Comparison of ENCODE assay signal across 8 cellular contexts in genomic region chr10:119650692-119651513, GRCh38. TPM values are rescaled to one million over a fixed set of nuclear protein-coding genes. Genes with fewer than 3 reads are reported as not detected.
DNase-seq lines count a peak whose midpoint lies in the region; ATAC-seq and TF ChIP-seq lines count a peak whose summit lies in the region.

Gene BAG3, plus strand, starts transcription at chr10:119651380. Its CDS starts 296 bp downstream, at chr10:119651676.

- H3K9me3 Mint-ChIP-seq in activated CD4-positive, alpha-beta T cell treated with anti-CD3 and anti-CD28 coated beads, Interleukin-2, amount 10 ng/mL, durations not matched to agents 24 days and 14 days = no peaks in the 10 kb centered on the region

- H3K27ac Mint-ChIP-seq in activated CD4-positive, alpha-beta T cell treated with anti-CD3 and anti-CD28 coated beads, Interleukin-2, amount 10 ng/mL, durations not matched to agents 24 days and 14 days = peak within 1 kb of the TSS; percentile 99

- no peaks in the 10 kb centered on the region for H3K36me3 ChIP-seq in colonic mucosa

- peak; percentile 71 for DNase-seq in SIG-M5 treated with dmso at 0.1 percent for 504 hours (lab: John Stamatoyannopoulos, UW; ENCODE audit: unreplicated experiment)
- DNase-seq in SIG-M5 (lab: John Stamatoyannopoulos, UW) = no peak
- DNase-seq in NCI-H446 treated with DMSO at 0.1 percent for 48 hours (lab: John Stamatoyannopoulos, UW) = peak; percentile 38
- peak; percentile 93 for DNase-seq in activated CD4-positive, alpha-beta T cell treated with anti-CD3 and anti-CD28 coated beads, Interleukin-2, amount 10 ng/mL, durations not matched to agents 24 days and 14 days
- DNase-seq in colonic mucosa = peak; percentile 95
- DNase-seq in stimulated activated CD4-positive, alpha-beta T cell treated with anti-CD3 and anti-CD28 coated beads, Interleukin-1b, Interleukin-23, amount 100 ng/mL, for 24 hours (ENCODE audit: low read depth in 4 of 4, low spot score in 1 of 4) = peak; percentile 66 to 72 (median 70)

- H3K27me3 ChIP-seq in colonic mucosa = no peaks in the 10 kb centered on the region
- no peaks in the 10 kb centered on the region for H3K27me3 ChIP-seq in layer of hippocampus (ENCODE audit: control insufficient read depth, insufficient read depth, low read length)

- peak; percentile 67 for ATAC-seq in HG02973 (IDR thresholded peaks at IDR 0.05; ENCODE audit: unreplicated experiment)

- intact Hi-C loops in activated CD4-positive, alpha-beta T cell treated with anti-CD3 and anti-CD28 coated beads, Interleukin-2, amount 10 ng/mL, durations not matched to agents 24 days and 14 days (cut with micrococcal nuclease) = loop anchor here (1.0 to 10.0 kb wide), 8 partner anchors 55 to 896 kb away; partner anchors contain the start of genes CACUL1, EIF3A, GRK5 and TIAL1
- intact Hi-C loops in colonic mucosa (cut with DNase I) = loop anchor here (5.0 kb wide), 1 partner anchor 54 kb away; the partner anchor contains the start of gene TIAL1

- peak within 1 kb of the TSS; percentile 91 for H3K4me3 ChIP-seq in colonic mucosa

- H3K4me1 Mint-ChIP-seq in activated CD4-positive, alpha-beta T cell treated with anti-CD3 and anti-CD28 coated beads, Interleukin-2, amount 10 ng/mL, durations not matched to agents 24 days and 14 days = peaks cover 40% of the 10 kb centered on the region

- peak within 1 kb of the TSS; percentile 96 for H3K27ac ChIP-seq in colonic mucosa
- peak within 1 kb of the TSS; percentile 99 for H3K27ac ChIP-seq in layer of hippocampus (ENCODE audit: low read depth, low read length)

- peak within 1 kb of the TSS; percentile 74 to 99 for H3K9ac ChIP-seq in colonic mucosa (ENCODE audit: low read depth in 2 of 2, low read length in 2 of 2)

- peak within 1 kb of the TSS; percentile 99 for H3K4me3 Mint-ChIP-seq in activated CD4-positive, alpha-beta T cell treated with anti-CD3 and anti-CD28 coated beads, Interleukin-2, amount 10 ng/mL, durations not matched to agents 24 days and 14 days

- H3K27me3 Mint-ChIP-seq in activated CD4-positive, alpha-beta T cell treated with anti-CD3 and anti-CD28 coated beads, Interleukin-2, amount 10 ng/mL, durations not matched to agents 24 days and 14 days = no peaks in the 10 kb centered on the region

- H3K4me1 ChIP-seq in colonic mucosa = no peaks in the 10 kb centered on the region

- TF ChIP-seq CTCF in colonic mucosa (IDR thresholded peaks at IDR 0.05) = no peak

- H3K36me3 Mint-ChIP-seq in activated CD4-positive, alpha-beta T cell treated with anti-CD3 and anti-CD28 coated beads, Interleukin-2, amount 10 ng/mL, durations not matched to agents 24 days and 14 days (ENCODE audit: low read depth) = no peaks in the 10 kb centered on the region

- no peaks in the 10 kb centered on the region for H3K9me3 ChIP-seq in colonic mucosa

RNA-seq across cellular contexts. Expression of gene BAG3, which starts in this region (rescaled TPM):
- total RNA-seq in activated CD4-positive, alpha-beta T cell treated with anti-CD3 and anti-CD28 coated beads, Interleukin-2, amount 10 ng/mL, durations not matched to agents 24 days and 14 days = 27.7 and 29.1 TPM in 2 replicates
- 10 to 100 TPM; 30.4 to 48.9 TPM for total RNA-seq in colonic mucosa
